8 cellular contexts compared by ENCODE assay signal in genomic region chr12:113333877-113334785, GRCh38. TPM values are rescaled to one million over a fixed set of nuclear protein-coding genes. Genes with fewer than 3 reads are reported as not detected.
DNase-seq lines count a peak whose midpoint lies in the region; ATAC-seq, FAIRE-seq and TF ChIP-seq lines count a peak whose summit lies in the region.

No MANE protein-coding gene starts in this region.

- peak overlapping the region; percentile 88 for H3K4me3 Mint-ChIP-seq in astrocyte (ENCODE audit: unreplicated experiment)
- peak overlapping the region; percentile 88 to 98 (median 93) for H3K4me3 Mint-ChIP-seq in immature natural killer cell
- H3K4me3 Mint-ChIP-seq in stimulated activated memory B cell treated with anti-CD40 and anti-IgM and Interleukin-4, amounts not matched to agents 10 μg/mL and 1 μg/mL and 100 μg/mL, for 72 hours = peak overlapping the region; percentile 91

- no peak for TF ChIP-seq CTCF in astrocyte (IDR thresholded peaks at IDR 0.05; ENCODE audit: insufficient read depth, low read depth, low read length)

- H3K9me3 ChIP-seq in Karpas-422 (ENCODE audit: low read length) (no peaks in the 10 kb centered on the region), astrocyte (ENCODE audit: insufficient read depth, low read depth, low read length) (no peaks in the 10 kb centered on the region)

- H3K36me3 Mint-ChIP-seq in astrocyte (ENCODE audit: low read depth, unreplicated experiment) (no peaks in the 10 kb centered on the region), immature natural killer cell (peaks cover 7 to 23% (median 18%) of the 10 kb centered on the region in 3 donors)
- peaks cover 26% of the 10 kb centered on the region for H3K36me3 Mint-ChIP-seq in stimulated activated memory B cell treated with anti-CD40 and anti-IgM and Interleukin-4, amounts not matched to agents 10 μg/mL and 1 μg/mL and 100 μg/mL, for 72 hours

- H3K27ac ChIP-seq in Karpas-422 (ENCODE audit: low read length) = no peak overlapping the region
- H3K27ac ChIP-seq in astrocyte (ENCODE audit: low read depth, low read length) = no peak overlapping the region

- peaks cover 2% of the 10 kb centered on the region for H3K4me1 Mint-ChIP-seq in astrocyte (ENCODE audit: low read depth, unreplicated experiment)
- H3K4me1 Mint-ChIP-seq in immature natural killer cell = peaks cover 12 to 31% of the 10 kb centered on the region in 2 donors
- H3K4me1 Mint-ChIP-seq in stimulated activated memory B cell treated with anti-CD40 and anti-IgM and Interleukin-4, amounts not matched to agents 10 μg/mL and 1 μg/mL and 100 μg/mL, for 72 hours = peaks cover 25% of the 10 kb centered on the region

- no peaks in the 10 kb centered on the region for H3K79me2 ChIP-seq in Karpas-422 (ENCODE audit: low read length)
- H3K79me2 ChIP-seq in astrocyte (ENCODE audit: insufficient read depth, low read length) = no peaks in the 10 kb centered on the region

- peak; percentile 18 for ATAC-seq in stimulated activated memory B cell treated with anti-CD40 and anti-IgM and Interleukin-4, amounts not matched to agents 10 μg/mL and 1 μg/mL and 100 μg/mL, for 72 hours

- no peaks in the 10 kb centered on the region for H3K27me3 ChIP-seq in Karpas-422 (ENCODE audit: low read length)
- no peaks in the 10 kb centered on the region for H3K27me3 ChIP-seq in astrocyte (ENCODE audit: insufficient read depth, low read length)

- DNase-seq in stimulated activated CD4-positive, alpha-beta T cell treated with anti-CD3 and anti-CD28 coated beads, Interleukin-15, amount 100 ng/mL, for 24 hours = peak; percentile 13
- DNase-seq in stimulated activated CD4-positive, alpha-beta T cell treated with anti-CD3 and anti-CD28 coated beads, Interleukin-4, amount 100 ng/mL, for 1 hour = no peak
- DNase-seq in Karpas-422 (peak; percentile 41), astrocyte (ENCODE audit: low read depth) (no peak), immature natural killer cell (peak in 2 of 3 donors; percentile 4 to 8), NCI-H1417 treated with DMSO at 0.1 percent for 48 hours (lab: John Stamatoyannopoulos, UW) (no peak), NCI-H82 (lab: John Stamatoyannopoulos, UW) (no peak)

- peaks cover 12% of the 10 kb centered on the region for H3K27me3 Mint-ChIP-seq in astrocyte (ENCODE audit: low read depth, unreplicated experiment)
- H3K27me3 Mint-ChIP-seq in immature natural killer cell (ENCODE audit: low read depth in 3 of 3) = peaks cover 0 to 6% (median 3%) of the 10 kb centered on the region in 3 donors
- peaks cover 11% of the 10 kb centered on the region for H3K27me3 Mint-ChIP-seq in stimulated activated memory B cell treated with anti-CD40 and anti-IgM and Interleukin-4, amounts not matched to agents 10 μg/mL and 1 μg/mL and 100 μg/mL, for 72 hours

- H4K20me1 ChIP-seq in Karpas-422 (ENCODE audit: insufficient read depth, low read depth, low read length) = no peaks in the 10 kb centered on the region
- no peaks in the 10 kb centered on the region for H4K20me1 ChIP-seq in astrocyte (ENCODE audit: insufficient read depth, low read length)

- H3K36me3 ChIP-seq in Karpas-422 (ENCODE audit: insufficient read depth, low read length) = no peaks in the 10 kb centered on the region
- H3K36me3 ChIP-seq in astrocyte (ENCODE audit: insufficient read depth, low read length) = no peaks in the 10 kb centered on the region

- H3K4me3 ChIP-seq in Karpas-422 (ENCODE audit: low read length) (peak overlapping the region; percentile 62), astrocyte (ENCODE audit: insufficient read depth, low read depth, low read length) (peak overlapping the region; percentile 61)

- no peak for FAIRE-seq in astrocyte (lab: Jason Lieb, UNC)

- H3K9me3 Mint-ChIP-seq in astrocyte (ENCODE audit: unreplicated experiment) = no peaks in the 10 kb centered on the region
- no peaks in the 10 kb centered on the region for H3K9me3 Mint-ChIP-seq in immature natural killer cell
- no peaks in the 10 kb centered on the region for H3K9me3 Mint-ChIP-seq in stimulated activated memory B cell treated with anti-CD40 and anti-IgM and Interleukin-4, amounts not matched to agents 10 μg/mL and 1 μg/mL and 100 μg/mL, for 72 hours

- peak overlapping the region; percentile 65 for H3K9ac ChIP-seq in Karpas-422 (ENCODE audit: low read length)
- peak overlapping the region; percentile 74 for H3K9ac ChIP-seq in astrocyte (ENCODE audit: low read length)

- H3K4me2 ChIP-seq in Karpas-422 (ENCODE audit: low read depth, low read length, poor library complexity, severe bottlenecking) (peak overlapping the region; percentile 61), astrocyte (ENCODE audit: low read length) (peak overlapping the region; percentile 90)

- H3K4me1 ChIP-seq in Karpas-422 (ENCODE audit: low read length) (peaks cover 15% of the 10 kb centered on the region), astrocyte (ENCODE audit: insufficient read depth, low read length) (peaks cover 8% of the 10 kb centered on the region)

- H3K9me2 ChIP-seq in Karpas-422 (replicated peaks; ENCODE audit: insufficient read depth, low read length) = no peaks in the 10 kb centered on the region

- H2AFZ ChIP-seq in Karpas-422 (ENCODE audit: low read length) (peak overlapping the region; percentile 67; the same call in 1 of the 2 replicates), astrocyte (ENCODE audit: low read depth, low read length) (peak overlapping the region; percentile 86)

- no peak overlapping the region for H3K27ac Mint-ChIP-seq in astrocyte (ENCODE audit: unreplicated experiment)
- H3K27ac Mint-ChIP-seq in immature natural killer cell = peak overlapping the region; percentile 59 to 84 (median 66)
- H3K27ac Mint-ChIP-seq in stimulated activated memory B cell treated with anti-CD40 and anti-IgM and Interleukin-4, amounts not matched to agents 10 μg/mL and 1 μg/mL and 100 μg/mL, for 72 hours = peak overlapping the region; percentile 77

RNA-seq across cellular contexts. Expression of gene SLC8B1, which starts 0.8 kb away (rescaled TPM):
- total RNA-seq in Karpas-422 (2014; rRNA removed; shearing (Covaris generic); ENCODE audit: low replicate concordance) = 5.9 and 9.0 TPM in 2 replicates
- 8.6 and 8.7 TPM in 2 replicates for total RNA-seq in astrocyte
- polyA plus RNA-seq in immature natural killer cell = 10 to 100 TPM in 2 of 3 donors, 1 to 10 TPM in 1; 8.0 to 18.6 (median 10.3) TPM

RNA-seq across cellular contexts. Expression of gene PLBD2, which starts 24.3 kb away (rescaled TPM):
- total RNA-seq in Karpas-422 (2014; rRNA removed; shearing (Covaris generic); ENCODE audit: low replicate concordance) = 6.5 and 11.8 TPM in 2 replicates
- 52.2 and 59.0 TPM in 2 replicates for total RNA-seq in astrocyte
- polyA plus RNA-seq in immature natural killer cell = 10 to 100 TPM in 1 of 3 donors, 1 to 10 TPM in 2; 4.8 to 10.1 (median 5.5) TPM

Comparison
In these comparisons a context has a peak if more than half of its experiments do, and no peak if none do; other contexts are left out.
1. DNase-seq: peak in stimulated activated CD4-positive, alpha-beta T cell treated with anti-CD3 and anti-CD28 coated beads, Interleukin-15, amount 100 ng/mL, for 24 hours (single experiment), Karpas-422 (single experiment) and immature natural killer cell (2 of 3); none in stimulated activated CD4-positive, alpha-beta T cell treated with anti-CD3 and anti-CD28 coated beads, Interleukin-4, amount 100 ng/mL, for 1 hour (single experiment), astrocyte (single experiment), NCI-H1417 treated with DMSO at 0.1 percent for 48 hours (single experiment) and NCI-H82 (single experiment).
2. Peak in every context shown above with its lines, with median percentiles within 50 percentile points of each other: H3K4me3 Mint-ChIP-seq.